ENCODE assay signal across 2 cellular contexts in genomic region chr19:3663838-3664237, GRCh38.
TF ChIP-seq lines count a peak whose summit lies in the region.

No MANE protein-coding gene starts in this region.

TF ChIP-seq in GM23338, 12 proteins besides CTCF, POLR2A, EP300 and RAD21 (continued from another document):
- no peak for TF ChIP-seq REST (IDR thresholded peaks at IDR 0.05; ENCODE audit: unreplicated experiment)
- TF ChIP-seq POLR2AphosphoS5 (IDR thresholded peaks at IDR 0.05; ENCODE audit: low read depth) = no peak
- TF ChIP-seq ZNF114 (CRISPR knock-in tag; IDR thresholded peaks at IDR 0.05) = no peak
- TF ChIP-seq, protein P1, sequence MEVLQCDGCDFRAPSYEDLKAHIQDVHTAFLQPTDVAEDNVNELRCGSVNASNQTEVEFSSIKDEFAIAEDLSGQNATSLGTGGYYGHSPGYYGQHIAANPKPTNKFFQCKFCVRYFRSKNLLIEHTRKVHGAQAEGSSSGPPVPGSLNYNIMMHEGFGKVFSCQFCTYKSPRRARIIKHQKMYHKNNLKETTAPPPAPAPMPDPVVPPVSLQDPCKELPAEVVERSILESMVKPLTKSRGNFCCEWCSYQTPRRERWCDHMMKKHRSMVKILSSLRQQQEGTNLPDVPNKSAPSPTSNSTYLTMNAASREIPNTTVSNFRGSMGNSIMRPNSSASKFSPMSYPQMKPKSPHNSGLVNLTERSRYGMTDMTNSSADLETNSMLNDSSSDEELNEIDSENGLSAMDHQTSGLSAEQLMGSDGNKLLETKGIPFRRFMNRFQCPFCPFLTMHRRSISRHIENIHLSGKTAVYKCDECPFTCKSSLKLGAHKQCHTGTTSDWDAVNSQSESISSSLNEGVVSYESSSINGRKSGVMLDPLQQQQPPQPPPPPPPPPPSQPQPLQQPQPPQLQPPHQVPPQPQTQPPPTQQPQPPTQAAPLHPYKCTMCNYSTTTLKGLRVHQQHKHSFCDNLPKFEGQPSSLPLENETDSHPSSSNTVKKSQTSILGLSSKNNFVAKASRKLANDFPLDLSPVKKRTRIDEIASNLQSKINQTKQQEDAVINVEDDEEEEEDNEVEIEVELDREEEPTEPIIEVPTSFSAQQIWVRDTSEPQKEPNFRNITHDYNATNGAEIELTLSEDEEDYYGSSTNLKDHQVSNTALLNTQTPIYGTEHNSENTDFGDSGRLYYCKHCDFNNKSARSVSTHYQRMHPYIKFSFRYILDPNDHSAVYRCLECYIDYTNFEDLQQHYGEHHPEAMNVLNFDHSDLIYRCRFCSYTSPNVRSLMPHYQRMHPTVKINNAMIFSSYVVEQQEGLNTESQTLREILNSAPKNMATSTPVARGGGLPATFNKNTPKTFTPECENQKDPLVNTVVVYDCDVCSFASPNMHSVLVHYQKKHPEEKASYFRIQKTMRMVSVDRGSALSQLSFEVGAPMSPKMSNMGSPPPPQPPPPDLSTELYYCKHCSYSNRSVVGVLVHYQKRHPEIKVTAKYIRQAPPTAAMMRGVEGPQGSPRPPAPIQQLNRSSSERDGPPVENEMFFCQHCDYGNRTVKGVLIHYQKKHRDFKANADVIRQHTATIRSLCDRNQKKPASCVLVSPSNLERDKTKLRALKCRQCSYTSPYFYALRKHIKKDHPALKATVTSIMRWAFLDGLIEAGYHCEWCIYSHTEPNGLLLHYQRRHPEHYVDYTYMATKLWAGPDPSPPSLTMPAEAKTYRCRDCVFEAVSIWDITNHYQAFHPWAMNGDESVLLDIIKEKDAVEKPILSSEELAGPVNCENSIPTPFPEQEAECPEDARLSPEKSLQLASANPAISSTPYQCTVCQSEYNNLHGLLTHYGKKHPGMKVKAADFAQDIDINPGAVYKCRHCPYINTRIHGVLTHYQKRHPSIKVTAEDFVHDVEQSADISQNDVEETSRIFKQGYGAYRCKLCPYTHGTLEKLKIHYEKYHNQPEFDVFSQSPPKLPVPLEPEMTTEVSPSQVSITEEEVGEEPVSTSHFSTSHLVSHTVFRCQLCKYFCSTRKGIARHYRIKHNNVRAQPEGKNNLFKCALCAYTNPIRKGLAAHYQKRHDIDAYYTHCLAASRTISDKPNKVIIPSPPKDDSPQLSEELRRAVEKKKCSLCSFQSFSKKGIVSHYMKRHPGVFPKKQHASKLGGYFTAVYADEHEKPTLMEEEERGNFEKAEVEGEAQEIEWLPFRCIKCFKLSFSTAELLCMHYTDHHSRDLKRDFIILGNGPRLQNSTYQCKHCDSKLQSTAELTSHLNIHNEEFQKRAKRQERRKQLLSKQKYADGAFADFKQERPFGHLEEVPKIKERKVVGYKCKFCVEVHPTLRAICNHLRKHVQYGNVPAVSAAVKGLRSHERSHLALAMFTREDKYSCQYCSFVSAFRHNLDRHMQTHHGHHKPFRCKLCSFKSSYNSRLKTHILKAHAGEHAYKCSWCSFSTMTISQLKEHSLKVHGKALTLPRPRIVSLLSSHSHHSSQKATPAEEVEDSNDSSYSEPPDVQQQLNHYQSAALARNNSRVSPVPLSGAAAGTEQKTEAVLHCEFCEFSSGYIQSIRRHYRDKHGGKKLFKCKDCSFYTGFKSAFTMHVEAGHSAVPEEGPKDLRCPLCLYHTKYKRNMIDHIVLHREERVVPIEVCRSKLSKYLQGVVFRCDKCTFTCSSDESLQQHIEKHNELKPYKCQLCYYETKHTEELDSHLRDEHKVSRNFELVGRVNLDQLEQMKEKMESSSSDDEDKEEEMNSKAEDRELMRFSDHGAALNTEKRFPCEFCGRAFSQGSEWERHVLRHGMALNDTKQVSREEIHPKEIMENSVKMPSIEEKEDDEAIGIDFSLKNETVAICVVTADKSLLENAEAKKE (CRISPR knock-in tag; IDR thresholded peaks at IDR 0.05) = no peak
- no peak for TF ChIP-seq STAT1 (IDR thresholded peaks at IDR 0.05; ENCODE audit: unreplicated experiment)
- no peak for TF ChIP-seq EZH2phosphoT487 (IDR thresholded peaks at IDR 0.05; ENCODE audit: unreplicated experiment)
- no peak for TF ChIP-seq EZH2 (IDR thresholded peaks at IDR 0.05; ENCODE audit: low read depth, unreplicated experiment)
- no peak for TF ChIP-seq CREB1 (CRISPR knock-in tag; IDR thresholded peaks at IDR 0.05; ENCODE audit: low read depth)

TF ChIP-seq in SK-N-SH treated with all-trans-retinoic acid at 6 μM for 48 hours, 23 proteins besides CTCF, POLR2A, EP300 and RAD21 (continued from another document):
- no peak for TF ChIP-seq POU6F1 (CRISPR knock-in tag; IDR thresholded peaks at IDR 0.05; ENCODE audit: borderline replicate concordance, low read depth)
